Comparison of ENCODE assay signal across 6 cellular contexts in genomic region chr17:41784207-41784744, GRCh38. TPM values are rescaled to one million over a fixed set of nuclear protein-coding genes. Genes with fewer than 3 reads are reported as not detected.
DNase-seq lines count a peak whose midpoint lies in the region; ATAC-seq lines count a peak whose summit lies in the region.

No MANE protein-coding gene starts in this region.

- no peaks in the 10 kb centered on the region for H3K27me3 Mint-ChIP-seq in stimulated activated naive B cell treated with anti-CD40 and anti-IgM and Interleukin-4, amounts not matched to agents 10 μg/mL and 1 μg/mL and 100 μg/mL, for 72 hours
- peaks cover 55% of the 10 kb centered on the region for H3K27me3 Mint-ChIP-seq in activated CD8-positive, alpha-beta memory T cell treated with anti-CD3 and anti-CD28 coated beads, Interleukin-2, amount 10 ng/mL, durations not matched to agents 7 days and 5 days

- peaks cover 2 to 9% of the 10 kb centered on the region in 2 donors for H3K4me1 ChIP-seq in esophagus (ENCODE audit: control insufficient read depth in 2 of 2, insufficient read depth in 2 of 2, low read length in 1 of 2)
- no peaks in the 10 kb centered on the region for H3K4me1 ChIP-seq in SJCRH30

- peak overlapping the region; percentile 77 to 80 for H3K4me3 Mint-ChIP-seq in stimulated activated naive B cell treated with anti-CD40 and anti-IgM and Interleukin-4, amounts not matched to agents 10 μg/mL and 1 μg/mL and 100 μg/mL, for 72 hours
- no peak overlapping the region for H3K4me3 Mint-ChIP-seq in activated CD8-positive, alpha-beta memory T cell treated with anti-CD3 and anti-CD28 coated beads, Interleukin-2, amount 10 ng/mL, durations not matched to agents 7 days and 5 days

- H3K27ac ChIP-seq in esophagus (ENCODE audit: low read depth in 2 of 2, low read length in 1 of 2), result peak overlapping the region; percentile 97 to 98
- no peak overlapping the region for H3K27ac ChIP-seq in SJCRH30

- peak overlapping the region; percentile 60 to 88 for H3K4me3 ChIP-seq in esophagus (ENCODE audit: low read depth in 1 of 2, low read length in 2 of 2)
- no peak overlapping the region for H3K4me3 ChIP-seq in SJCRH30

- DNase-seq in M059J (ENCODE audit: low read depth) (peak; percentile 75), posterior vena cava (ENCODE audit: low spot score) (no peak), SJCRH30 (no peak)
- DNase-seq in stimulated activated naive B cell treated with anti-CD40 and anti-IgM and Interleukin-4, amounts not matched to agents 10 μg/mL and 1 μg/mL and 100 μg/mL, for 72 hours, result no peak
- no peak for DNase-seq in activated CD8-positive, alpha-beta memory T cell treated with anti-CD3 and anti-CD28 coated beads, Interleukin-2, amount 10 ng/mL, durations not matched to agents 7 days and 5 days

- ATAC-seq in stimulated activated naive B cell treated with anti-CD40 and anti-IgM and Interleukin-4, amounts not matched to agents 10 μg/mL and 1 μg/mL and 100 μg/mL, for 72 hours (replicated peaks), result peak; percentile 12 to 22
- ATAC-seq in activated CD8-positive, alpha-beta memory T cell treated with anti-CD3 and anti-CD28 coated beads, Interleukin-2, amount 10 ng/mL, durations not matched to agents 7 days and 5 days, result no peak

- no peak overlapping the region for H3K27ac Mint-ChIP-seq in stimulated activated naive B cell treated with anti-CD40 and anti-IgM and Interleukin-4, amounts not matched to agents 10 μg/mL and 1 μg/mL and 100 μg/mL, for 72 hours
- no peak overlapping the region for H3K27ac Mint-ChIP-seq in activated CD8-positive, alpha-beta memory T cell treated with anti-CD3 and anti-CD28 coated beads, Interleukin-2, amount 10 ng/mL, durations not matched to agents 7 days and 5 days

- H3K9me3 ChIP-seq in esophagus (ENCODE audit: control insufficient read depth in 2 of 2, insufficient read depth in 1 of 2, low read depth in 1 of 2, low read length in 1 of 2), result no peaks in the 10 kb centered on the region
- no peaks in the 10 kb centered on the region for H3K9me3 ChIP-seq in SJCRH30 (replicated peaks)

- no peaks in the 10 kb centered on the region for H3K36me3 Mint-ChIP-seq in stimulated activated naive B cell treated with anti-CD40 and anti-IgM and Interleukin-4, amounts not matched to agents 10 μg/mL and 1 μg/mL and 100 μg/mL, for 72 hours
- no peaks in the 10 kb centered on the region for H3K36me3 Mint-ChIP-seq in activated CD8-positive, alpha-beta memory T cell treated with anti-CD3 and anti-CD28 coated beads, Interleukin-2, amount 10 ng/mL, durations not matched to agents 7 days and 5 days

- CTCF ChIA-PET in activated CD8-positive, alpha-beta memory T cell treated with anti-CD3 and anti-CD28 coated beads, Interleukin-2, amount 10 ng/mL, durations not matched to agents 7 days and 5 days (lab: Charles Lee), result interaction anchor here (2.9 kb wide), 1 partner anchor 17 kb away, joined by 17 read pairs; no protein-coding TSS in a partner anchor

- no peaks in the 10 kb centered on the region for H3K36me3 ChIP-seq in esophagus (ENCODE audit: control insufficient read depth in 2 of 2, insufficient read depth in 2 of 2, low read length in 1 of 2)
- no peaks in the 10 kb centered on the region for H3K36me3 ChIP-seq in SJCRH30

- intact Hi-C loops in posterior vena cava (cut with DNase I), result no loop called here

- peaks cover 39 to 62% of the 10 kb centered on the region in 2 donors for H3K4me1 Mint-ChIP-seq in stimulated activated naive B cell treated with anti-CD40 and anti-IgM and Interleukin-4, amounts not matched to agents 10 μg/mL and 1 μg/mL and 100 μg/mL, for 72 hours
- H3K4me1 Mint-ChIP-seq in activated CD8-positive, alpha-beta memory T cell treated with anti-CD3 and anti-CD28 coated beads, Interleukin-2, amount 10 ng/mL, durations not matched to agents 7 days and 5 days, result peaks cover 24% of the 10 kb centered on the region

- H3K27me3 ChIP-seq in esophagus (ENCODE audit: control insufficient read depth in 1 of 2, insufficient read depth in 2 of 2, low read length in 2 of 2) (no peaks in the 10 kb centered on the region), SJCRH30 (no peaks in the 10 kb centered on the region)

- WGBS in esophagus, 2 donors, result 29 to 32% methylated on average over 5 to 6 of the region's 6 CpGs

- no peaks in the 10 kb centered on the region for H3K9me3 Mint-ChIP-seq in stimulated activated naive B cell treated with anti-CD40 and anti-IgM and Interleukin-4, amounts not matched to agents 10 μg/mL and 1 μg/mL and 100 μg/mL, for 72 hours
- no peaks in the 10 kb centered on the region for H3K9me3 Mint-ChIP-seq in activated CD8-positive, alpha-beta memory T cell treated with anti-CD3 and anti-CD28 coated beads, Interleukin-2, amount 10 ng/mL, durations not matched to agents 7 days and 5 days (ENCODE audit: low read depth)

RNA-seq across cellular contexts. Expression of gene JUP, which starts 2.2 kb away (rescaled TPM):
- total RNA-seq in M059J (2014; rRNA removed; shearing (Covaris generic)), result 17.4 and 24.5 TPM in 2 replicates
- polyA plus RNA-seq in esophagus, result 100 to 1,000 TPM; 445 to 752 TPM
- total RNA-seq in posterior vena cava, result 10 to 100 TPM; 14.6 to 21.2 TPM
- total RNA-seq in SJCRH30 (2014; rRNA removed; shearing (Covaris generic)), result 1.2 and 1.7 TPM in 2 replicates
- total RNA-seq in activated CD8-positive, alpha-beta memory T cell treated with anti-CD3 and anti-CD28 coated beads, Interleukin-2, amount 10 ng/mL, durations not matched to agents 7 days and 5 days, result 1 to 10 TPM; 2.3 TPM

RNA-seq across cellular contexts. Expression of gene P3H4, which starts 27.5 kb away (rescaled TPM):
- 51.6 and 88.8 TPM in 2 replicates for total RNA-seq in M059J (2014; rRNA removed; shearing (Covaris generic))
- 1 to 10 TPM; 1.7 TPM for polyA plus RNA-seq in esophagus
- 10 to 100 TPM; 10.1 to 12.1 TPM for total RNA-seq in posterior vena cava
- total RNA-seq in SJCRH30 (2014; rRNA removed; shearing (Covaris generic)), result 15.7 and 16.9 TPM in 2 replicates
- 1 to 10 TPM; 2.1 to 3.0 TPM for total RNA-seq in activated CD8-positive, alpha-beta memory T cell treated with anti-CD3 and anti-CD28 coated beads, Interleukin-2, amount 10 ng/mL, durations not matched to agents 7 days and 5 days

RNA-seq across cellular contexts. Expression of gene FKBP10, which starts 28.5 kb away (rescaled TPM):
- total RNA-seq in M059J (2014; rRNA removed; shearing (Covaris generic)), result 128 and 174 TPM in 2 replicates
- 1 to 10 TPM; 5.8 to 5.9 TPM for polyA plus RNA-seq in esophagus
- total RNA-seq in posterior vena cava, result 100 to 1,000 TPM in 1 of 2 donors, 10 to 100 TPM in 1; 91.3 to 134 TPM
- total RNA-seq in SJCRH30 (2014; rRNA removed; shearing (Covaris generic)), result 61.4 and 72.2 TPM in 2 replicates
- 1 to 10 TPM; 1.3 TPM for total RNA-seq in activated CD8-positive, alpha-beta memory T cell treated with anti-CD3 and anti-CD28 coated beads, Interleukin-2, amount 10 ng/mL, durations not matched to agents 7 days and 5 days

RNA-seq across cellular contexts. Expression of gene HAP1, which starts 49.8 kb away (rescaled TPM):
- total RNA-seq in M059J (2014; rRNA removed; shearing (Covaris generic)), result 0.05 and 0.07 TPM in 2 replicates
- polyA plus RNA-seq in esophagus, result 1 to 10 TPM in 1 of 2 donors, under 1 TPM in 1; 0.35 to 1.4 TPM
- under 1 TPM in 1 of 2 donors, not detected in 1; 0.19 TPM for total RNA-seq in posterior vena cava
- 0.08 and 0.10 TPM in 2 replicates for total RNA-seq in SJCRH30 (2014; rRNA removed; shearing (Covaris generic))
- under 1 TPM; 0.15 to 0.19 TPM for total RNA-seq in activated CD8-positive, alpha-beta memory T cell treated with anti-CD3 and anti-CD28 coated beads, Interleukin-2, amount 10 ng/mL, durations not matched to agents 7 days and 5 days

RNA-seq across cellular contexts. Expression of gene NT5C3B, which starts 51.8 kb away (rescaled TPM):
- 54.9 and 56.2 TPM in 2 replicates for total RNA-seq in M059J (2014; rRNA removed; shearing (Covaris generic))
- polyA plus RNA-seq in esophagus, result 10 to 100 TPM; 35.9 to 36.0 TPM
- 10 to 100 TPM; 49.1 to 61.8 TPM for total RNA-seq in posterior vena cava
- 115 and 120 TPM in 2 replicates for total RNA-seq in SJCRH30 (2014; rRNA removed; shearing (Covaris generic))
- total RNA-seq in activated CD8-positive, alpha-beta memory T cell treated with anti-CD3 and anti-CD28 coated beads, Interleukin-2, amount 10 ng/mL, durations not matched to agents 7 days and 5 days, result 10 to 100 TPM; 28.2 to 35.0 TPM

Comparison
In these comparisons a context has a peak if more than half of its experiments do, and no peak if none do; other contexts are left out.
1. RNA of gene FKBP10, which starts 28.5 kb away (total RNA-seq): 128 to 174 TPM in M059J, 91.3 to 134 TPM in posterior vena cava and 61.4 to 72.2 TPM in SJCRH30; 1.3 TPM in activated CD8-positive, alpha-beta memory T cell treated with anti-CD3 and anti-CD28 coated beads, Interleukin-2, amount 10 ng/mL, durations not matched to agents 7 days and 5 days; every median in the first group is over 10 times any median in the second.